In the genomic region with DNA sequence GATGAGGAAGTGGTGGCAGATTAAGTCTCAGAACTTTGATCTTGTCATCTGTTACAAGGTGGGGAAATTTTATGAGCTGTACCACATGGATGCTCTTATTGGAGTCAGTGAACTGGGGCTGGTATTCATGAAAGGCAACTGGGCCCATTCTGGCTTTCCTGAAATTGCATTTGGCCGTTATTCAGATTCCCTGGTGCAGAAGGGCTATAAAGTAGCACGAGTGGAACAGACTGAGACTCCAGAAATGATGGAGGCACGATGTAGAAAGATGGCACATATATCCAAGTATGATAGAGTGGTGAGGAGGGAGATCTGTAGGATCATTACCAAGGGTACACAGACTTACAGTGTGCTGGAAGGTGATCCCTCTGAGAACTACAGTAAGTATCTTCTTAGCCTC, we compare ENCODE assay signal across 16 cellular contexts. TPM values are rescaled to one million over a fixed set of nuclear protein-coding genes. Genes with fewer than 3 reads are reported as not detected.
DNase-seq lines count a peak whose midpoint lies in the region; ATAC-seq, FAIRE-seq and TF ChIP-seq lines count a peak whose summit lies in the region.
"Had no signal": no experiment of that assay in that cellular context is flagged by ENCODE, and none has a peak within 500 bp of the region (broad histone marks: within the 10 kb centered on the region; RNA-seq: fewer than 3 reads in every experiment).

No MANE protein-coding gene starts in this region.

- peak; percentile 41 for TF ChIP-seq POLR2A in K562 (conservative IDR thresholded peaks at IDR 0.05)

- peaks cover 8% of the 10 kb centered on the region for H3K4me1 Mint-ChIP-seq in activated T-cell treated with anti-CD3 and anti-CD28 coated beads, Interleukin-2, amount 50 U/mL, for 24 hours (ENCODE audit: low read depth)
- no peaks in the 10 kb centered on the region for H3K4me1 Mint-ChIP-seq in activated T-cell treated with anti-CD3 and anti-CD28 coated beads, Interleukin-2, amount 50 U/mL, for 4 hours (ENCODE audit: low read depth)
- peaks cover 5% of the 10 kb centered on the region for H3K4me1 Mint-ChIP-seq in CD4-positive, alpha-beta T cell (ENCODE audit: low read depth)
- H3K4me1 Mint-ChIP-seq in osteocyte (ENCODE audit: unreplicated experiment), result no peaks in the 10 kb centered on the region

- in situ Hi-C loops in K562 (cut with MboI), result no loop called here

- no peaks in the 10 kb centered on the region for H3K27me3 Mint-ChIP-seq in activated T-cell treated with anti-CD3 and anti-CD28 coated beads, Interleukin-2, amount 50 U/mL, for 24 hours
- no peaks in the 10 kb centered on the region for H3K27me3 Mint-ChIP-seq in activated T-cell treated with anti-CD3 and anti-CD28 coated beads, Interleukin-2, amount 50 U/mL, for 4 hours (ENCODE audit: low read depth)
- H3K27me3 Mint-ChIP-seq in CD4-positive, alpha-beta T cell, result no peaks in the 10 kb centered on the region
- H3K27me3 Mint-ChIP-seq in osteocyte (ENCODE audit: unreplicated experiment), result no peaks in the 10 kb centered on the region
- H3K27me3 Mint-ChIP-seq: CD8-positive, alpha-beta memory T cell had no signal

- intact Hi-C loops in CD4-positive, alpha-beta T cell (cut with DNase I, micrococcal nuclease), result no loop called here
- intact Hi-C loops in K562 (cut with micrococcal nuclease), result no loop called here
- intact Hi-C loops in left lung (cut with DNase I), result no loop called here

- no peak overlapping the region for H3K9ac ChIP-seq in K562 (ENCODE audit: insufficient read depth in 1 of 2, low read depth in 2 of 2, low read length in 2 of 2)

- BruUV-seq in K562 (replicated peaks; lab: Mats Ljungman, UMichigan), result no TSS peak

- FAIRE-seq in K562 (lab: Jason Lieb, UNC), result no peak
- FAIRE-seq: A204.1, RCC 7860 had no signal

- ATAC-seq in activated T-cell treated with anti-CD3 and anti-CD28 coated beads, Interleukin-2, amount 50 U/mL, for 4 hours, result no peak
- no peak for ATAC-seq in CD4-positive, alpha-beta T cell (ENCODE audit: poor library complexity)
- no peak for ATAC-seq in K562
- ATAC-seq in GM21381 (IDR thresholded peaks at IDR 0.05; ENCODE audit: unreplicated experiment), result no peak
- no peak for ATAC-seq in left lung

- peaks cover 11% of the 10 kb centered on the region for H3K9me3 ChIP-seq in CD4-positive, alpha-beta T cell (ENCODE audit: control insufficient read depth, low read length)
- H3K9me3 ChIP-seq in K562 (replicated peaks; ENCODE audit: control insufficient read depth, insufficient read depth, low read depth, low read length) (peaks cover 16% of the 10 kb centered on the region), left lung (peaks cover 0 to 7% of the 10 kb centered on the region in 2 donors)

- DNase-seq in activated T-cell treated with anti-CD3 and anti-CD28 coated beads, Interleukin-2, amount 50 U/mL, for 24 hours, result no peak
- DNase-seq in activated T-cell treated with anti-CD3 and anti-CD28 coated beads, Interleukin-2, amount 50 U/mL, for 4 hours, result no peak
- DNase-seq in CD4-positive, alpha-beta T cell, result no peak
- DNase-seq in K562 (ENCODE audit: extremely low read depth in 1 of 4, low spot score in 3 of 4) (no peak), osteocyte (ENCODE audit: extremely low spot score, unreplicated experiment) (peak; percentile 17), left lung (no peak)
- no peak for DNase-seq in stimulated activated CD4-positive, alpha-beta T cell treated with anti-CD3 and anti-CD28 coated beads, Interleukin-15, amount 100 ng/mL, for 24 hours
- DNase-seq: CD8-positive, alpha-beta memory T cell; GOT3; HFFc6; NCI-H187 treated with DMSO at 0.1 percent for 48 hours; NCI-H82; SHP77 had no signal

- H3K9me1 ChIP-seq in K562 (ENCODE audit: control insufficient read depth, insufficient read depth, low read length), result no peaks in the 10 kb centered on the region

- CTCF ChIA-PET in CD4-positive, alpha-beta T cell (lab: Charles Lee), result interaction anchor here (0.5 kb wide), 1 partner anchor 433 kb away, joined by 3 read pairs; no protein-coding TSS in a partner anchor
- CTCF ChIA-PET in K562 (lab: Yijun Ruan, JAX; ENCODE audit: low intra/inter-chr PET ratio), result no interaction called here

- H3K9me3 Mint-ChIP-seq in activated T-cell treated with anti-CD3 and anti-CD28 coated beads, Interleukin-2, amount 50 U/mL, for 24 hours, result peaks cover 8% of the 10 kb centered on the region
- H3K9me3 Mint-ChIP-seq in activated T-cell treated with anti-CD3 and anti-CD28 coated beads, Interleukin-2, amount 50 U/mL, for 4 hours, result peaks cover 9% of the 10 kb centered on the region
- H3K9me3 Mint-ChIP-seq in CD4-positive, alpha-beta T cell, result peaks cover 5% of the 10 kb centered on the region
- peaks cover 7% of the 10 kb centered on the region for H3K9me3 Mint-ChIP-seq in osteocyte (ENCODE audit: unreplicated experiment)

- no peak overlapping the region for H3K4me2 ChIP-seq in K562 (ENCODE audit: insufficient read depth, low read length)

- no peak overlapping the region for H2AFZ ChIP-seq in K562 (ENCODE audit: low read depth, low read length)

- TF ChIP-seq CTCF in CD4-positive, alpha-beta T cell (IDR thresholded peaks at IDR 0.05), result no peak
- TF ChIP-seq CTCF in K562 (IDR thresholded peaks at IDR 0.05 in 2 of 3, conservative IDR thresholded peaks at IDR 0.05 in 1 of 3; ENCODE audit: insufficient read depth in 2 of 3, low read depth in 1 of 3, low read length in 3 of 3), result no peak
- TF ChIP-seq CTCF in osteocyte (IDR thresholded peaks at IDR 0.05), result no peak
- TF ChIP-seq CTCF in left lung (IDR thresholded peaks at IDR 0.05), result no peak

- no peak overlapping the region for H3K4me3 Mint-ChIP-seq in activated T-cell treated with anti-CD3 and anti-CD28 coated beads, Interleukin-2, amount 50 U/mL, for 24 hours
- H3K4me3 Mint-ChIP-seq in activated T-cell treated with anti-CD3 and anti-CD28 coated beads, Interleukin-2, amount 50 U/mL, for 4 hours, result no peak overlapping the region
- no peak overlapping the region for H3K4me3 Mint-ChIP-seq in CD4-positive, alpha-beta T cell
- no peak overlapping the region for H3K4me3 Mint-ChIP-seq in osteocyte (ENCODE audit: unreplicated experiment)
- H3K4me3 Mint-ChIP-seq: CD8-positive, alpha-beta memory T cell; HFFc6 had no signal

- no peaks in the 10 kb centered on the region for H4K20me1 ChIP-seq in K562 (replicated peaks; ENCODE audit: control insufficient read depth, insufficient read depth, low read length)

- TF ChIP-seq EP300 in K562 (IDR thresholded peaks at IDR 0.05; ENCODE audit: low read length), result no peak

- H3K27me3 ChIP-seq in CD4-positive, alpha-beta T cell (ENCODE audit: control insufficient read depth, insufficient read depth, low read length), result no peaks in the 10 kb centered on the region
- no peaks in the 10 kb centered on the region for H3K27me3 ChIP-seq in K562 (ENCODE audit: control insufficient read depth in 2 of 2, insufficient read depth in 2 of 2, low read length in 2 of 2)
- H3K27me3 ChIP-seq in left lung, result no peaks in the 10 kb centered on the region

- POLR2A ChIA-PET in CD4-positive, alpha-beta T cell (lab: Charles Lee), result no interaction called here
- POLR2A ChIA-PET in K562 (lab: Yijun Ruan, JAX), result no interaction called here

- peaks cover 60% of the 10 kb centered on the region for H3K79me2 ChIP-seq in K562 (ENCODE audit: control insufficient read depth, insufficient read depth, low read length)

- H3K4me3 ChIP-seq in K562, result no peak overlapping the region
- no peak overlapping the region for H3K4me3 ChIP-seq in left lung

- H3K27ac ChIP-seq in CD4-positive, alpha-beta T cell (ENCODE audit: low read depth, low read length), result no peak overlapping the region
- H3K27ac ChIP-seq in K562 (ENCODE audit: extremely low read depth, low read depth, low read length), result no peak overlapping the region
- peak overlapping the region in 1 of 2 donors; percentile 78 for H3K27ac ChIP-seq in left lung

- TF ChIP-seq RAD21 in K562 (CRISPR knock-in tag; conservative IDR thresholded peaks at IDR 0.05 in 1 of 2, IDR thresholded peaks at IDR 0.05 in 1 of 2), result no peak

- peaks cover 99% of the 10 kb centered on the region for H3K36me3 Mint-ChIP-seq in activated T-cell treated with anti-CD3 and anti-CD28 coated beads, Interleukin-2, amount 50 U/mL, for 24 hours (ENCODE audit: low read depth)
- H3K36me3 Mint-ChIP-seq in activated T-cell treated with anti-CD3 and anti-CD28 coated beads, Interleukin-2, amount 50 U/mL, for 4 hours (ENCODE audit: insufficient read depth), result peaks cover 73% of the 10 kb centered on the region
- H3K36me3 Mint-ChIP-seq in CD4-positive, alpha-beta T cell (ENCODE audit: low read depth), result peaks cover 100% of the 10 kb centered on the region
- H3K36me3 Mint-ChIP-seq in osteocyte (ENCODE audit: unreplicated experiment), result peaks cover 80% of the 10 kb centered on the region

- H3K36me3 ChIP-seq in K562 (ENCODE audit: control insufficient read depth, insufficient read depth, low read length) (peaks cover 98% of the 10 kb centered on the region), left lung (peaks cover 0 to 98% of the 10 kb centered on the region in 2 donors)

- H3K27ac Mint-ChIP-seq in activated T-cell treated with anti-CD3 and anti-CD28 coated beads, Interleukin-2, amount 50 U/mL, for 24 hours, result peak overlapping the region; percentile 31
- peak overlapping the region; percentile 59 for H3K27ac Mint-ChIP-seq in CD4-positive, alpha-beta T cell
- no peak overlapping the region for H3K27ac Mint-ChIP-seq in osteocyte (ENCODE audit: unreplicated experiment)
- H3K27ac Mint-ChIP-seq: HFFc6 had no signal

- 100% methylated on average over 3 of the region's 3 CpGs for WGBS in K562 (ENCODE audit: insufficient coverage, low coverage, missing lambda C conversion rate)

- H3K4me1 ChIP-seq in K562 (replicated peaks in 1 of 2; ENCODE audit: control insufficient read depth in 2 of 2, insufficient read depth in 2 of 2, low read length in 2 of 2) (no peaks in the 10 kb centered on the region), left lung (peaks cover 0 to 23% of the 10 kb centered on the region in 2 donors)

RNA-seq across cellular contexts. Expression of gene MSH6, which starts 16.3 kb away (rescaled TPM):
- 100 to 1,000 TPM; 164 to 186 (median 166) TPM for total RNA-seq in activated T-cell treated with anti-CD3 and anti-CD28 coated beads, Interleukin-2, amount 50 U/mL, for 4 hours
- 10 to 100 TPM; 37.3 to 38.5 TPM for total RNA-seq in CD4-positive, alpha-beta T cell
- total RNA-seq in K562 (2011; cell fraction: chromatin; rRNA removed; ENCODE audit: low replicate concordance), result 38.9 and 108 TPM in 2 replicates
- total RNA-seq in K562 (2011; cell fraction: nucleolus; rRNA removed), result 25.7 and 28.0 TPM in 2 replicates
- 39.7 and 43.1 TPM in 2 replicates for total RNA-seq in K562 (2011; cell fraction: nucleoplasm; rRNA removed)
- total RNA-seq in K562 (2014; rRNA removed), result 72.3 and 112 TPM in 2 replicates
- 147 and 189 TPM in 2 replicates for total RNA-seq in K562 (2014; rRNA removed; fragmentation: Illumina TruSeq; extraction: Trizol)
- 107 and 122 TPM in 2 replicates for total RNA-seq in K562 (2015; rRNA removed; fragmentation: Illumina TruSeq; extraction: Trizol)
- total RNA-seq in K562 (2021), result 142 and 146 TPM in 2 replicates
- polyA plus RNA-seq in K562 (2011; rRNA removed), result 54.4 and 74.7 TPM in 2 replicates
- 29.7 and 38.7 TPM in 2 replicates for polyA plus RNA-seq in K562 (2011; cell fraction: cytosol; rRNA removed)
- polyA plus RNA-seq in K562 (2011; cell fraction: nucleus; rRNA removed), result 19.6 and 27.8 TPM in 2 replicates
- polyA plus RNA-seq in K562 (2012), result 54.1 and 63.9 TPM in 2 replicates
- 99.9 and 127 TPM in 2 replicates for polyA plus RNA-seq in K562 (2014; fragmentation: Illumina TruSeq; extraction: Trizol)
- 10 to 100 TPM; 15.3 to 30.3 TPM for polyA plus RNA-seq in K562 (2014; fragmentation: Nextera tagmentation; extraction: Ambion mirVana)
- 78.0 and 80.5 TPM in 2 replicates for polyA plus RNA-seq in K562 (2014; rRNA removed)
- polyA minus RNA-seq in K562 (2011; rRNA and poly(A)+ RNA removed), result 127 and 153 TPM in 2 replicates
- polyA minus RNA-seq in K562 (2011; cell fraction: cytosol; rRNA and poly(A)+ RNA removed), result 69.2 and 76.6 TPM in 2 replicates
- 16.4 and 32.9 TPM in 2 replicates for polyA minus RNA-seq in K562 (2011; cell fraction: nucleus; rRNA and poly(A)+ RNA removed)
- 55.8 and 62.4 TPM in 2 replicates for total RNA-seq in osteocyte
- 10 to 100 TPM; 48.2 to 54.1 TPM for total RNA-seq in left lung
